Comparison of ENCODE assay signal across 25 cellular contexts in the genomic region with DNA sequence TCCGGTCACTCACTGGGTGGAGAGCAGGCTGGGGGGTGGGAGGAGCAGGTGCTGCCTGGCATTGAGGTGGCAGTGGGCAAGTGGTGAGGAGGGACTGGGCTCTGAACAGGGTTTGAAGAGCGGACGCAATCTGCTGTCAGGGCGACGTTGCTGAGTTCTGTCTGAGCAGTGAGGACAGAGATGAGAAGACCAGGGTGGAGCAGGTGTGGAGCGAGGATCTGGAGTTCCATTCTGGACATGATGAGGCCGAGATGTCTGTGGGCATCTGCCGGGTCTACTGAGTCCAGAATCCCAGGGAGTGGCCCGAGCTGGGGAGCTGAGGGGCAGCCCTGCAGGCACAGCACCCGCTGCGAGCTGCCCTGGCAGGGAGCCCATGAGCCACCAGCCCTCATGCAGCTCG. TPM values are rescaled to one million over a fixed set of nuclear protein-coding genes. Genes with fewer than 3 reads are reported as not detected.
"Had no signal": no experiment of that assay in that cellular context is flagged by ENCODE, and none has a peak within 500 bp of the region (broad histone marks: within the 10 kb centered on the region; RNA-seq: fewer than 3 reads in every experiment).

No MANE protein-coding gene starts in this region.

- H3K36me3 ChIP-seq: esophagus squamous epithelium, gastroesophageal sphincter, ovary, right atrium auricular region, sigmoid colon, tibial nerve, upper lobe of right lung had no signal

- H3K9me3 ChIP-seq: esophagus squamous epithelium, ovary, testis, upper lobe of right lung had no signal

- H3K4me1 ChIP-seq: gastroesophageal sphincter, sigmoid colon, testis had no signal

- H3K4me3 Mint-ChIP-seq: dendritic cell treated with granulocyte-macrophage colony-stimulating factor and Interleukin-4, amounts not matched to agents 40 ng/mL and 50 ng/mL, for 4 days; effector memory CD8-positive, alpha-beta T cell; nephron; stimulated activated naive CD8-positive, alpha-beta T cell treated with anti-CD3 and anti-CD28 coated beads, Interleukin-15, Interleukin-2, amounts not matched to agents 100 ng/mL and 50 ng/mL, for 24 hours had no signal

- H3K27ac Mint-ChIP-seq: dendritic cell treated with granulocyte-macrophage colony-stimulating factor and Interleukin-4, amounts not matched to agents 40 ng/mL and 50 ng/mL, for 4 days; naive B cell; stimulated activated naive CD8-positive, alpha-beta T cell treated with anti-CD3 and anti-CD28 coated beads, Interleukin-15, Interleukin-2, amounts not matched to agents 100 ng/mL and 50 ng/mL, for 24 hours had no signal

- H3K27ac ChIP-seq: epithelial cell of prostate, gastroesophageal sphincter, ovary, right atrium auricular region, sigmoid colon, skin epidermis, testis, tibial nerve, upper lobe of right lung had no signal

- H3K27me3 ChIP-seq: ovary, testis had no signal

- DNase-seq: effector memory CD8-positive, alpha-beta T cell; esophagus squamous epithelium; foreskin fibroblast; glutamatergic neuron; left ventricle myocardium superior; mesendoderm; naive B cell; ovary; sigmoid colon; stimulated activated CD4-positive, alpha-beta T cell treated with anti-CD3 and anti-CD28 coated beads, Interleukin-12 subunit alpha, Interleukin-12 subunit beta, amount 100 ng/mL, for 4 hours; testis; upper lobe of right lung had no signal

- H3K4me3 ChIP-seq: esophagus squamous epithelium, gastroesophageal sphincter, lung, ovary, right atrium auricular region, sigmoid colon, skin epidermis, testis, tibial nerve, upper lobe of right lung had no signal

- H3K9me3 Mint-ChIP-seq: effector memory CD8-positive, alpha-beta T cell; stimulated activated naive CD8-positive, alpha-beta T cell treated with anti-CD3 and anti-CD28 coated beads, Interleukin-15, Interleukin-2, amounts not matched to agents 100 ng/mL and 50 ng/mL, for 24 hours had no signal

- ATAC-seq: effector memory CD8-positive, alpha-beta T cell; gastroesophageal sphincter; left colon; left ventricle myocardium superior; upper lobe of right lung had no signal

RNA-seq across cellular contexts. Expression of a gene that starts 2.4 kb away (rescaled TPM):
- total RNA-seq: kidney epithelial cell, tibial nerve had no signal

RNA-seq across cellular contexts. Expression of a gene that starts 29.5 kb away (rescaled TPM):
- total RNA-seq: esophagus squamous epithelium, gastroesophageal sphincter, kidney epithelial cell, left colon, left ventricle myocardium superior, lung, ovary, posterior vena cava, right atrium auricular region, sigmoid colon, subcutaneous adipose tissue, tibial nerve, upper lobe of right lung had no signal
- polyA plus RNA-seq: lung, ovary, sigmoid colon had no signal
